Comparison of ENCODE assay signal across 21 cellular contexts in the genomic region with DNA sequence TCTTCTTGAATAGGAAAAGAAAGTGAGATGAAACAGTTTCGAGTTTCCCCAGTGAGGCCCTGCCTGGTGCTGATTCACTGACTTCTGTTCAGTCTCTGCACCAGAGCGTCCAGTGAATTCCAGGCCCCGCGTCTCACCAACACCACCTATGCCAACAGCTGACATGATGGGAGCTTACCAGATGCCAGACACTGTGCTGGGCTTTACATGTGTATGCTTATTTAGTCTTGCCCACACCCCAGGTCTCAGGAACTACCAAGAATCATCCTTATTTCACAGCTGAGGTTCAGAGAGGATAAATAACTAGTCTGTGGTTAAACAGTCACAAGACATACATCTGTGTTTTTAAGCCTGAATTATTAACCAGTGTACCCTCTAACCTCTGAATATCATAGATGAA. TPM values are rescaled to one million over a fixed set of nuclear protein-coding genes. Genes with fewer than 3 reads are reported as not detected.
DNase-seq lines count a peak whose midpoint lies in the region; ATAC-seq and TF ChIP-seq lines count a peak whose summit lies in the region.
"Had no signal": no experiment of that assay in that cellular context is flagged by ENCODE, and none has a peak within 500 bp of the region (broad histone marks: within the 10 kb centered on the region; RNA-seq: fewer than 3 reads in every experiment).

No MANE protein-coding gene starts in this region.

- H3K9ac ChIP-seq in adipocyte (ENCODE audit: low read length) (no peak overlapping the region), H9 (ENCODE audit: extremely low read depth, insufficient read length, low read length) (no peak overlapping the region)

- no peak overlapping the region for H3K4me2 ChIP-seq in H9 (ENCODE audit: insufficient read depth, insufficient read length, low read length)

- no peak overlapping the region for H3K4ac ChIP-seq in H9 (ENCODE audit: low read depth, low read length)

- no peak overlapping the region for H3K4me3 Mint-ChIP-seq in H9
- H3K4me3 Mint-ChIP-seq: naive thymus-derived CD4-positive, alpha-beta T cell had no signal

- H3K4me3 ChIP-seq in adipocyte (ENCODE audit: low read length), result no peak overlapping the region
- H3K4me3 ChIP-seq: breast epithelium had no signal

- H2BK20ac ChIP-seq in H9 (ENCODE audit: low read depth, low read length, poor library complexity, severe bottlenecking), result no peak overlapping the region

- H3K18ac ChIP-seq in H9 (ENCODE audit: insufficient read length, low read depth, low read length), result no peak overlapping the region

- H3K27me3 ChIP-seq in adipocyte (replicated peaks; ENCODE audit: control insufficient read depth, insufficient read depth, low read length) (peaks cover 2% of the 10 kb centered on the region), H9 (ENCODE audit: insufficient read depth, low read length) (no peaks in the 10 kb centered on the region)
- H3K27me3 ChIP-seq: breast epithelium had no signal

- H2BK120ac ChIP-seq in H9 (ENCODE audit: low read depth, low read length, poor library complexity, severe bottlenecking), result no peak overlapping the region

- peaks cover 31 to 38% of the 10 kb centered on the region in 2 experiments for H3K4me1 Mint-ChIP-seq in H9
- H3K4me1 Mint-ChIP-seq: naive thymus-derived CD4-positive, alpha-beta T cell had no signal

- H3T11ph ChIP-seq in H9 (ENCODE audit: low read length), result no peak overlapping the region

- no peak overlapping the region for H4K5ac ChIP-seq in H9 (ENCODE audit: insufficient read length, low read depth, low read length)

- no peak overlapping the region for H2BK15ac ChIP-seq in H9 (ENCODE audit: low read depth, low read length)

- no peaks in the 10 kb centered on the region for H4K20me1 ChIP-seq in H9 (ENCODE audit: control insufficient read depth, insufficient read depth, insufficient read length)

- no peak overlapping the region for H2AK5ac ChIP-seq in H9 (ENCODE audit: insufficient read length, low read length)

- peaks cover 6% of the 10 kb centered on the region in 2 experiments; a peak in 4 of 5 replicates for H3K9me3 Mint-ChIP-seq in H9

- no peak overlapping the region for H2BK12ac ChIP-seq in H9 (ENCODE audit: insufficient read length, low read depth, low read length)

- no peaks in the 10 kb centered on the region for H3K79me2 ChIP-seq in H9 (ENCODE audit: insufficient read depth, low read length)

- H3K36me3 ChIP-seq in adipocyte (ENCODE audit: control insufficient read depth, insufficient read depth, low read length, severe bottlenecking), result no peaks in the 10 kb centered on the region
- H3K36me3 ChIP-seq: breast epithelium had no signal

- ATAC-seq in GM19438 (IDR thresholded peaks at IDR 0.05; ENCODE audit: low read depth, unreplicated experiment), result peak; percentile 58
- no peak for ATAC-seq in HG02938 (IDR thresholded peaks at IDR 0.05; ENCODE audit: unreplicated experiment)
- ATAC-seq: left lobe of liver; naive thymus-derived CD4-positive, alpha-beta T cell; sciatic nerve had no signal

- H4K91ac ChIP-seq in H9 (ENCODE audit: insufficient read length, low read depth, low read length), result no peak overlapping the region

- peaks cover 0 to 6% (median 3%) of the 10 kb centered on the region in 3 experiments; a peak in 4 of 7 replicates for H3K36me3 Mint-ChIP-seq in H9 (ENCODE audit: insufficient read depth in 1 of 3, low read depth in 3 of 3)
- H3K36me3 Mint-ChIP-seq: naive thymus-derived CD4-positive, alpha-beta T cell had no signal

- H2BK5ac ChIP-seq in H9 (ENCODE audit: insufficient read length, low read length), result no peak overlapping the region

- H3K27ac ChIP-seq in H9 (ENCODE audit: insufficient read length, low read depth, low read length), result no peak overlapping the region
- H3K27ac ChIP-seq: breast epithelium had no signal

- H4K8ac ChIP-seq in H9 (replicated peaks; ENCODE audit: insufficient read length, low read depth, low read length), result no peak overlapping the region

- TF ChIP-seq CTCF in H9 (conservative IDR thresholded peaks at IDR 0.05), result no peak

- DNase-seq in ACHN, result peak; percentile 72
- peak; percentile 8 for DNase-seq in adipocyte (ENCODE audit: low read depth)
- peak; percentile 82 for DNase-seq in kidney glomerular epithelial cell (lab: John Stamatoyannopoulos, UW)
- DNase-seq in HuH-7.5 (ENCODE audit: low spot score), result no peak
- DNase-seq in effector CD8-positive, alpha-beta T cell (lab: John Stamatoyannopoulos, UW), result no peak
- DNase-seq in H9, result no peak
- DNase-seq: activated naive CD4-positive, alpha-beta T cell treated with Interleukin-2 at 50 U/mL for 16 hours; Caco-2; effector memory CD4-positive, alpha-beta T cell; naive thymus-derived CD4-positive, alpha-beta T cell; NCI-H2029; NCI-H524 treated with DMSO at 0.1 percent for 48 hours; stimulated activated naive CD4-positive, alpha-beta T cell treated with Interleukin-2 at 50 U/mL for 16 hours; T-helper 1 cell had no signal

- H3K4me1 ChIP-seq in adipocyte (ENCODE audit: control insufficient read depth, insufficient read depth, low read length) (peaks cover 12% of the 10 kb centered on the region), H9 (ENCODE audit: insufficient read depth, low read length) (peaks cover 6% of the 10 kb centered on the region; the same call in 1 of the 2 replicates)
- H3K4me1 ChIP-seq: breast epithelium, Caco-2 had no signal

- no peaks in the 10 kb centered on the region for H3K23me2 ChIP-seq in H9 (ENCODE audit: insufficient read length, low read depth, low read length, poor library complexity, severe bottlenecking)

- no peak overlapping the region for H3K23ac ChIP-seq in H9 (ENCODE audit: insufficient read length, low read depth, low read length)

- no peak overlapping the region for H2AFZ ChIP-seq in H9 (ENCODE audit: low read length)

- H3K14ac ChIP-seq in H9 (ENCODE audit: insufficient read depth, low read length), result no peak overlapping the region

- no peak overlapping the region for H3K56ac ChIP-seq in H9 (ENCODE audit: insufficient read length, low read depth, low read length)

- H3K27ac Mint-ChIP-seq in H9, result peak overlapping the region in 1 of 3 experiments; percentile 28; a peak in 1 of 7 replicates
- H3K27ac Mint-ChIP-seq: naive thymus-derived CD4-positive, alpha-beta T cell had no signal

- H3K9me3 ChIP-seq in adipocyte (ENCODE audit: control insufficient read depth, low read length), result peaks cover 5% of the 10 kb centered on the region
- H3K9me3 ChIP-seq in H9 (ENCODE audit: control insufficient read depth, low read depth, low read length), result no peaks in the 10 kb centered on the region
- H3K9me3 ChIP-seq: breast epithelium, Caco-2 had no signal

- WGBS in H9 (ENCODE audit: extremely low coverage, insufficient read length, low lambda C conversion rate), result no CpG with 5 or more reads among the region's 4 CpGs

- in situ Hi-C loops in ACHN (cut with HindIII; ENCODE audit: low pct_ligation_motif_present, low pct_unique_long_range_greater_than_20kb, low sequenced_read_pairs), result no loop called here

- no peaks in the 10 kb centered on the region for H3K79me1 ChIP-seq in H9 (ENCODE audit: insufficient read depth, low read depth, low read length, poor library complexity, severe bottlenecking)

- H3K27me3 Mint-ChIP-seq in H9 (ENCODE audit: low read depth), result peaks cover 6% of the 10 kb centered on the region

RNA-seq across cellular contexts. Expression of gene IRX6, which starts 29.1 kb away (rescaled TPM):
- total RNA-seq in H9 (2021), result not detected in 2 replicates
- total RNA-seq: A673; Caco-2; HT1080; left lobe of liver; naive thymus-derived CD4-positive, alpha-beta T cell had no signal

Comparison
In these comparisons a context has a peak if more than half of its experiments do, and no peak if none do; other contexts are left out.
1. DNase-seq: peak in ACHN (single experiment), adipocyte (single experiment) and kidney glomerular epithelial cell (single experiment); none in HuH-7.5 (single experiment), effector CD8-positive, alpha-beta T cell (single experiment) and H9 (single experiment).